ENCODE assay signal across 8 cellular contexts in the genomic region with DNA sequence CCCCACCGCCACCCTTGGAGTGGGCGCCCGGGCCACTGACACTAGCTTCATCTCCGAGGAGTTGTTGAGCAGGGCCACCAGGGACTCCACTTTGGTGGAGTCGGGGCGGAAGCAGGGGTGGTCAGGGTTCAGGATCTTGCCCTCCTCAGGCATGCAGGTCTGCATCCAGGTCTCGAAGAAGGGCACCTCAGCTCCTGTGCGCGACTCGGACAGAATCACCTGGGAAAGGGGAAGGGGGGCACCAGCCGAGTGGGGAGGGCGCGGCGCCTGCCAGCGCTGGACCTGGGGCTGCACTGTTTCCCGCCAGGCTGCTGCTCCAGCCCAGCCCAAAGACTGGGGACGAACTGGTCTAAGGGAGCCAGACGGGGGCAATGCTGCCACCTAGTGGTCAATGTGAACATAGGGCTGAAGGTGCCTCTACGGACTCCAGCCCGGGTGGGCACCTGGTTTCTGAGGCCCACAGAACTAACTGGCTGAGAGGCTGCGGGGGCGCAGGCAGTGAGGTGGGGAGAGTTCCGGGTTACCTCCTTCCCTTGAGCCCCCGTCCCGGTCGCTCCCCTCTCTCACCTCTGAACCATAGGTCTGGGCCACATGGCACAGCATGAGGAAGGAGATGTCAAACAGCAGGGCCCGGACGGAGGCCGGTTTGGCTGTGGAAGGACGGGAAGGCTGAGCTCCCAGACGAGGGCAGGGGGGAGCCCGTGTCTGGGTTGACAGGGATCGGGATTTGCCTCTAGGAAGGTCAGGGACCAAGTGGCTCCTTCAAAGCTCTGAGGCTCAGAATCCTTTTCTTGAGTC. TPM values are rescaled to one million over a fixed set of nuclear protein-coding genes. Genes with fewer than 3 reads are reported as not detected.
DNase-seq lines count a peak whose midpoint lies in the region; ATAC-seq and TF ChIP-seq lines count a peak whose summit lies in the region.
"Had no signal": no experiment of that assay in that cellular context is flagged by ENCODE, and none has a peak within 500 bp of the region (broad histone marks: within the 10 kb centered on the region; RNA-seq: fewer than 3 reads in every experiment).

No MANE protein-coding gene starts in this region.

- H3K9me3 ChIP-seq in right atrium auricular region: no peaks in the 10 kb centered on the region

- no peak for ATAC-seq in HG03139 (IDR thresholded peaks at IDR 0.05; ENCODE audit: unreplicated experiment)

- H3K27me3 ChIP-seq in right atrium auricular region: no peaks in the 10 kb centered on the region

- TF ChIP-seq CTCF in GM13977 (IDR thresholded peaks at IDR 0.05; ENCODE audit: extremely low read depth, insufficient read depth, missing control alignments): peak; percentile 89
- TF ChIP-seq CTCF in right atrium auricular region (IDR thresholded peaks at IDR 0.05): peak; percentile 82 to 96
- TF ChIP-seq CTCF in retinal pigment epithelial cell (conservative IDR thresholded peaks at IDR 0.05; ENCODE audit: low read depth, low read length): peak; percentile 86

- in situ Hi-C loops in GM13977 (cut with MboI; ENCODE audit: low pct_unique_long_range_greater_than_20kb, low sequenced_read_pairs, unreplicated experiment): no loop called here

- DNase-seq in GM13977 (ENCODE audit: low spot score) (peak; percentile 91), NCI-H146 treated with DMSO at 0.1 percent for 48 hours (lab: John Stamatoyannopoulos, UW; ENCODE audit: unreplicated experiment) (peak; percentile 2), T-helper 22 cell (ENCODE audit: low read depth) (peak; percentile 50), anterior cingulate cortex (lab: John Stamatoyannopoulos, UW) (peak in 52 of 58 donors; percentile 11 to 78 (median 36)), right atrium auricular region (ENCODE audit: low spot score) (peak; percentile 82), retinal pigment epithelial cell (ENCODE audit: low read depth) (no peak)

- H3K4me1 ChIP-seq in right atrium auricular region: peaks cover 0 to 17% of the 10 kb centered on the region in 2 donors

- no peak overlapping the region for H3K27ac ChIP-seq in right atrium auricular region

- H3K4me3 ChIP-seq in right atrium auricular region: no peak overlapping the region
- H3K4me3 ChIP-seq in retinal pigment epithelial cell (ENCODE audit: low read length): no peak overlapping the region

- H3K36me3 ChIP-seq in right atrium auricular region: peaks cover 83% of the 10 kb centered on the region

RNA-seq across cellular contexts. Expression of gene CSF3, which starts 11.8 kb away (rescaled TPM):
- total RNA-seq in right atrium auricular region: 1 to 10 TPM in 1 of 2 donors, not detected in 1; 1.3 TPM
- total RNA-seq: mononuclear cell had no signal

RNA-seq across cellular contexts. Expression of gene MED24, which starts 27.2 kb away (rescaled TPM):
- 10 to 100 TPM; 44.2 to 44.7 TPM for total RNA-seq in right atrium auricular region

RNA-seq across cellular contexts. Expression of gene THRA, which starts 35.8 kb away (rescaled TPM):
- 10 to 100 TPM; 60.3 to 69.0 TPM for total RNA-seq in right atrium auricular region

RNA-seq across cellular contexts. Expression of gene PSMD3, which starts 46.4 kb away (rescaled TPM):
- 10 to 100 TPM; 76.3 to 88.8 TPM for total RNA-seq in right atrium auricular region
